ENCODE assay signal across 35 cellular contexts in the genomic region with DNA sequence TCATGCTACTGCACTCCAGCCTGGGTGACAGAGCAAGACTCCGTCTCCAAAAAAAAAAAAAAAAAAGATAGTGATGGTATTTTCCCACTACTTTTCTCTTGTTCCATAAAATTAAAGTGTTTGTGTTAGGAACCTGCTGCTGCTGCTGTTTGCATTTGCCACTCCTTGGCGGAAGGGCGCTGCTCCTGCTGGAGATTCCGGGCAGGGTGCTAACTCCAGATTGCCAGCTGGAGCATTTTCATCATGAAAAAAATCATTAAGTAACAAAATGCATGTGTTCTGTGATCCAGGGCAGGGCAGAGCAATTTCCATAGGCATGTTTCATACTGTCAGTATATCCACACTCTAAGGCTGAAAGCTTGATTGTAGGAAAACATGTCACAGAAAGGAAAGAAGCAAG. TPM values are rescaled to one million over a fixed set of nuclear protein-coding genes. Genes with fewer than 3 reads are reported as not detected.
DNase-seq lines count a peak whose midpoint lies in the region; ATAC-seq, FAIRE-seq and TF ChIP-seq lines count a peak whose summit lies in the region.
"Had no signal": no experiment of that assay in that cellular context is flagged by ENCODE, and none has a peak within 500 bp of the region (broad histone marks: within the 10 kb centered on the region; RNA-seq: fewer than 3 reads in every experiment).

No MANE protein-coding gene starts in this region.

- H3K9me3 ChIP-seq in left lung: no peaks in the 10 kb centered on the region
- H3K9me3 ChIP-seq in small intestine (ENCODE audit: control insufficient read depth, low read depth): no peaks in the 10 kb centered on the region
- H3K9me3 ChIP-seq: ascending aorta, BLaER1, HAP-1, tibial artery had no signal

- H3K4me1 Mint-ChIP-seq in activated CD8-positive, alpha-beta T cell treated with anti-CD3 and anti-CD28 coated beads for 36 hours (ENCODE audit: low read depth): no peaks in the 10 kb centered on the region
- H3K4me1 Mint-ChIP-seq: activated naive CD8-positive, alpha-beta T cell treated with anti-CD3 and anti-CD28 coated beads for 36 hours; IgD-negative memory B cell had no signal

- no peak overlapping the region for H3K27ac Mint-ChIP-seq in activated CD8-positive, alpha-beta T cell treated with anti-CD3 and anti-CD28 coated beads for 36 hours
- H3K27ac Mint-ChIP-seq: activated naive CD8-positive, alpha-beta T cell treated with anti-CD3 and anti-CD28 coated beads for 36 hours; IgD-negative memory B cell; neural progenitor cell had no signal

- POLR2A ChIA-PET in activated CD8-positive, alpha-beta T cell treated with anti-CD3 and anti-CD28 coated beads for 36 hours (lab: Charles Lee): no interaction called here

- H3K27me3 Mint-ChIP-seq in activated CD8-positive, alpha-beta T cell treated with anti-CD3 and anti-CD28 coated beads for 36 hours: peaks cover 16% of the 10 kb centered on the region

- H3K4me1 ChIP-seq in left lung (no peaks in the 10 kb centered on the region), small intestine (ENCODE audit: control insufficient read depth in 2 of 2, insufficient read depth in 1 of 2, low read depth in 1 of 2, low read length in 1 of 2) (no peaks in the 10 kb centered on the region)
- H3K4me1 ChIP-seq: ascending aorta, BLaER1, tibial artery had no signal

- no peaks in the 10 kb centered on the region for H3K9me3 Mint-ChIP-seq in activated CD8-positive, alpha-beta T cell treated with anti-CD3 and anti-CD28 coated beads for 36 hours
- H3K9me3 Mint-ChIP-seq: activated naive CD8-positive, alpha-beta T cell treated with anti-CD3 and anti-CD28 coated beads for 36 hours; IgD-negative memory B cell; neural progenitor cell had no signal

- CTCF ChIA-PET in activated CD8-positive, alpha-beta T cell treated with anti-CD3 and anti-CD28 coated beads for 36 hours (lab: Charles Lee): no interaction called here

- WGBS in small intestine, 3 donors: 10 to 52% (median 46%) methylated on average over 4 of the region's 4 CpGs

- H3K27ac ChIP-seq in VCaP (peak overlapping the region; percentile 57), left lung (peak overlapping the region in 1 of 2 donors; percentile 57), small intestine (ENCODE audit: low read depth in 1 of 2, low read length in 1 of 2) (no peak overlapping the region)
- H3K27ac ChIP-seq: ascending aorta, BLaER1, neural progenitor cell, tibial artery had no signal

- no peak for FAIRE-seq in small intestine (lab: Jason Lieb, UNC)
- FAIRE-seq: endometrium, islet of Langerhans had no signal

- in situ Hi-C loops in G401 (cut with HindIII; ENCODE audit: low sequenced_read_pairs): no loop called here

- H3K36me3 ChIP-seq in left lung: no peaks in the 10 kb centered on the region
- H3K36me3 ChIP-seq in small intestine (ENCODE audit: control insufficient read depth in 2 of 2, insufficient read depth in 2 of 2, low read length in 2 of 2): no peaks in the 10 kb centered on the region
- H3K36me3 ChIP-seq: ascending aorta, BLaER1, HAP-1, neural progenitor cell, tibial artery had no signal

- no peak overlapping the region for H3K4me3 Mint-ChIP-seq in activated CD8-positive, alpha-beta T cell treated with anti-CD3 and anti-CD28 coated beads for 36 hours
- H3K4me3 Mint-ChIP-seq: activated naive CD8-positive, alpha-beta T cell treated with anti-CD3 and anti-CD28 coated beads for 36 hours; neural progenitor cell had no signal

- intact Hi-C loops in left lung (cut with DNase I): no loop called here
- intact Hi-C loops in activated CD8-positive, alpha-beta T cell treated with anti-CD3 and anti-CD28 coated beads for 36 hours (cut with micrococcal nuclease): no loop called here

- no peak overlapping the region for H3K4me3 ChIP-seq in left lung
- H3K4me3 ChIP-seq in small intestine (ENCODE audit: low read depth in 1 of 2, low read length in 2 of 2): no peak overlapping the region
- H3K4me3 ChIP-seq: ascending aorta, BLaER1, HAP-1, neural progenitor cell, tibial artery had no signal

- DNase-seq in G401 (ENCODE audit: low spot score) (peak; percentile 84), left lung (peak; percentile 57 to 68), small intestine (peak; percentile 30), superior temporal gyrus (ENCODE audit: extremely low spot score) (no peak)
- no peak for DNase-seq in activated CD8-positive, alpha-beta T cell treated with anti-CD3 and anti-CD28 coated beads for 36 hours
- DNase-seq: activated CD4-positive, CD25-positive, alpha-beta regulatory T cell treated with anti-CD3 and anti-CD28 coated beads, Interleukin-2, amount 50 U/mL, for 72 hours; activated effector memory CD4-positive, alpha-beta T cell treated with Interleukin-2 at 50 U/mL for 16 hours; activated naive CD8-positive, alpha-beta T cell treated with anti-CD3 and anti-CD28 coated beads for 36 hours; activated T-cell treated with anti-CD3 and anti-CD28 coated beads for 4 hours; dermis blood vessel endothelial cell; GF-D8; NCI-H1092 treated with DMSO at 0.1 percent for 48 hours; NCI-H1930; NCI-H226; NCI-H82; stimulated activated naive CD4-positive, alpha-beta T cell; T-helper 1 cell; tibial artery had no signal

- H3K36me3 Mint-ChIP-seq in activated CD8-positive, alpha-beta T cell treated with anti-CD3 and anti-CD28 coated beads for 36 hours (ENCODE audit: low read depth): no peaks in the 10 kb centered on the region
- H3K36me3 Mint-ChIP-seq: activated naive CD8-positive, alpha-beta T cell treated with anti-CD3 and anti-CD28 coated beads for 36 hours; neural progenitor cell had no signal

- no peak for TF ChIP-seq CTCF in VCaP (conservative IDR thresholded peaks at IDR 0.05)
- TF ChIP-seq CTCF in left lung (IDR thresholded peaks at IDR 0.05): no peak
- TF ChIP-seq CTCF in activated CD8-positive, alpha-beta T cell treated with anti-CD3 and anti-CD28 coated beads for 36 hours (IDR thresholded peaks at IDR 0.05): no peak

- ATAC-seq in left lung: peak; percentile 71
- no peak for ATAC-seq in GM18867 (IDR thresholded peaks at IDR 0.05; ENCODE audit: unreplicated experiment)
- no peak for ATAC-seq in HG02588 (IDR thresholded peaks at IDR 0.05; ENCODE audit: unreplicated experiment)
- no peak for ATAC-seq in activated CD8-positive, alpha-beta T cell treated with anti-CD3 and anti-CD28 coated beads for 36 hours
- ATAC-seq: sciatic nerve had no signal

- H3K27me3 ChIP-seq in left lung (no peaks in the 10 kb centered on the region), small intestine (ENCODE audit: control insufficient read depth in 2 of 2, insufficient read depth in 2 of 2, low read length in 2 of 2) (no peaks in the 10 kb centered on the region)
- H3K27me3 ChIP-seq: ascending aorta, BLaER1, neural progenitor cell, tibial artery had no signal

RNA-seq across cellular contexts. Expression of a gene that starts 24.1 kb away (rescaled TPM):
- total RNA-seq in G401 (2014; rRNA removed; shearing (Covaris generic)): not detected in 2 replicates
- total RNA-seq in left lung: not detected
- polyA plus RNA-seq in small intestine: not detected
- total RNA-seq in activated CD8-positive, alpha-beta T cell treated with anti-CD3 and anti-CD28 coated beads for 36 hours: not detected
- total RNA-seq: activated naive CD8-positive, alpha-beta T cell treated with anti-CD3 and anti-CD28 coated beads for 36 hours; ascending aorta; cardiac septum; dermis blood vessel endothelial cell; liver; M059J; mononuclear cell; OCI-LY7; sciatic nerve had no signal
- polyA plus RNA-seq: AG04450, IgD-negative memory B cell, liver had no signal

RNA-seq across cellular contexts. Expression of a gene that starts 32.5 kb away (rescaled TPM):
- not detected in 2 replicates for total RNA-seq in G401 (2014; rRNA removed; shearing (Covaris generic))
- 10 to 100 TPM; 16.9 to 22.6 TPM for total RNA-seq in left lung
- polyA plus RNA-seq in small intestine: 1 to 10 TPM in 1 of 3 donors, under 1 TPM in 2; 0.27 to 5.4 (median 0.45) TPM
- 1 to 10 TPM; 1.7 to 1.8 TPM for total RNA-seq in activated CD8-positive, alpha-beta T cell treated with anti-CD3 and anti-CD28 coated beads for 36 hours
- total RNA-seq: OCI-LY7 had no signal
- polyA plus RNA-seq: IgD-negative memory B cell had no signal

Comparison
In these comparisons a context has a peak if more than half of its experiments do, and no peak if none do; other contexts are left out.
1. DNase-seq: peak in G401 (single experiment), left lung (2 of 2) and small intestine (single experiment); none in superior temporal gyrus (single experiment) and activated CD8-positive, alpha-beta T cell treated with anti-CD3 and anti-CD28 coated beads for 36 hours (single experiment).
2. RNA of a gene that starts 32.5 kb away (total RNA-seq): 16.9 to 22.6 TPM in left lung; 1.7 to 1.8 TPM in activated CD8-positive, alpha-beta T cell treated with anti-CD3 and anti-CD28 coated beads for 36 hours and not detected in G401; every median in the first group is over 4 times any median in the second.